In genomic region chr5:88503065-88503394, GRCh38 we compare ENCODE assay signal across 8 cellular contexts.
A peak's percentile ranks its signal among the peaks of the same experiment; 100 is the strongest.
DNase-seq lines count a peak whose midpoint lies in the region; ATAC-seq and TF ChIP-seq lines count a peak whose summit lies in the region.

No MANE protein-coding gene starts in this region.

- no peak for ATAC-seq in activated T-cell treated with anti-CD3 and anti-CD28 coated beads, Interleukin-2, amount 50 U/mL, for 4 hours
- no peak for ATAC-seq in thoracic aorta (ENCODE audit: insufficient number of reproducible peaks, low FRiP score, low read depth)

- no peaks in the 10 kb centered on the region for H3K27me3 ChIP-seq in thoracic aorta (replicated peaks; ENCODE audit: insufficient read depth)

- no peaks in the 10 kb centered on the region for H3K36me3 Mint-ChIP-seq in activated T-cell treated with anti-CD3 and anti-CD28 coated beads, Interleukin-2, amount 50 U/mL, for 4 hours (ENCODE audit: insufficient read depth)
- H3K36me3 Mint-ChIP-seq in T-helper 2 cell treated with Interferon-gamma antibody and Interleukin-4, amounts not matched to agents 5 μg/mL and 100 μg/mL, for 36 hours (ENCODE audit: low read depth): no peaks in the 10 kb centered on the region

- no peak for TF ChIP-seq CTCF in foreskin fibroblast (IDR thresholded peaks at IDR 0.05; ENCODE audit: low read depth, low read length)
- TF ChIP-seq CTCF in thoracic aorta (IDR thresholded peaks at IDR 0.05): no peak

- H3K4me3 Mint-ChIP-seq in activated T-cell treated with anti-CD3 and anti-CD28 coated beads, Interleukin-2, amount 50 U/mL, for 4 hours: peak overlapping the region; percentile 86
- H3K4me3 Mint-ChIP-seq in T-helper 2 cell treated with Interferon-gamma antibody and Interleukin-4, amounts not matched to agents 5 μg/mL and 100 μg/mL, for 36 hours: peak overlapping the region; percentile 92

- peaks cover 2% of the 10 kb centered on the region for H3K27me3 Mint-ChIP-seq in activated T-cell treated with anti-CD3 and anti-CD28 coated beads, Interleukin-2, amount 50 U/mL, for 4 hours (ENCODE audit: low read depth)
- peaks cover 13% of the 10 kb centered on the region for H3K27me3 Mint-ChIP-seq in T-helper 2 cell treated with Interferon-gamma antibody and Interleukin-4, amounts not matched to agents 5 μg/mL and 100 μg/mL, for 36 hours (ENCODE audit: low read depth)

- H3K4me1 ChIP-seq in thoracic aorta (ENCODE audit: control insufficient read depth in 1 of 2, low read depth in 2 of 2): no peaks in the 10 kb centered on the region

- peak overlapping the region; percentile 40 to 64 for H3K4me3 ChIP-seq in foreskin fibroblast (ENCODE audit: low read depth in 1 of 2, low read length in 2 of 2)
- peak overlapping the region; percentile 61 for H3K4me3 ChIP-seq in thoracic aorta

- no peaks in the 10 kb centered on the region for H3K36me3 ChIP-seq in thoracic aorta

- no peak overlapping the region for H3K27ac ChIP-seq in thoracic aorta

- peaks cover 13% of the 10 kb centered on the region for H3K4me1 Mint-ChIP-seq in activated T-cell treated with anti-CD3 and anti-CD28 coated beads, Interleukin-2, amount 50 U/mL, for 4 hours (ENCODE audit: low read depth)
- peaks cover 17% of the 10 kb centered on the region for H3K4me1 Mint-ChIP-seq in T-helper 2 cell treated with Interferon-gamma antibody and Interleukin-4, amounts not matched to agents 5 μg/mL and 100 μg/mL, for 36 hours (ENCODE audit: low read depth)

- peak overlapping the region; percentile 94 for H3K27ac Mint-ChIP-seq in T-helper 2 cell treated with Interferon-gamma antibody and Interleukin-4, amounts not matched to agents 5 μg/mL and 100 μg/mL, for 36 hours

- no peak for DNase-seq in activated T-cell treated with anti-CD3 and anti-CD28 coated beads, Interleukin-2, amount 50 U/mL, for 4 hours
- no peak for DNase-seq in activated T-cell treated with anti-CD3 and anti-CD28 coated beads, Interleukin-2, amount 50 U/mL, for 48 hours
- DNase-seq in T-helper 2 cell treated with Interferon-gamma antibody and Interleukin-4, amounts not matched to agents 5 μg/mL and 100 μg/mL, for 36 hours (ENCODE audit: low spot score): no peak
- DNase-seq in foreskin fibroblast (no peak), thoracic aorta (ENCODE audit: low spot score) (no peak), midbrain (lab: John Stamatoyannopoulos, UW) (no peak), DMS 273 treated with DMSO at 0.1 percent for 48 hours (lab: John Stamatoyannopoulos, UW) (no peak)
- no peak for DNase-seq in effector CD8-positive, alpha-beta T cell (lab: John Stamatoyannopoulos, UW)

- H3K9me3 ChIP-seq in thoracic aorta: no peaks in the 10 kb centered on the region

- H3K9me3 Mint-ChIP-seq in activated T-cell treated with anti-CD3 and anti-CD28 coated beads, Interleukin-2, amount 50 U/mL, for 4 hours: no peaks in the 10 kb centered on the region
- no peaks in the 10 kb centered on the region for H3K9me3 Mint-ChIP-seq in T-helper 2 cell treated with Interferon-gamma antibody and Interleukin-4, amounts not matched to agents 5 μg/mL and 100 μg/mL, for 36 hours
